Comparison of ENCODE assay signal across 1 cellular context in genomic region chr7:112206238-112207105, GRCh38.
TF ChIP-seq lines count a peak whose summit lies in the region.

TSS of gene DOCK4 (minus strand) at chr7:112206399. CDS start at chr7:112206138, 261 bp downstream.
TSS of gene ZNF277 (plus strand) at chr7:112206695. CDS start at chr7:112206717, 22 bp downstream.

TF ChIP-seq in GM12878, 131 proteins besides CTCF, POLR2A, EP300 and RAD21 (continued from another document):
- TF ChIP-seq IRF3 (IDR thresholded peaks at IDR 0.05) (peak; percentile 48), SREBF2 (IDR thresholded peaks at IDR 0.05; ENCODE audit: low read length) (no peak), ZBTB4 (CRISPR knock-in tag; IDR thresholded peaks at IDR 0.05) (no peak), RAD51 (IDR thresholded peaks at IDR 0.05) (no peak), JUNB (IDR thresholded peaks at IDR 0.05) (no peak), BMI1 (IDR thresholded peaks at IDR 0.05; ENCODE audit: borderline replicate concordance) (no peak)
